In genomic region chr5:53963958-53964357, GRCh38 we compare ENCODE assay signal across 25 cellular contexts.
DNase-seq lines count a peak whose midpoint lies in the region; ATAC-seq, FAIRE-seq and TF ChIP-seq lines count a peak whose summit lies in the region.
"Had no signal": no experiment of that assay in that cellular context is flagged by ENCODE, and none has a peak within 500 bp of the region (broad histone marks: within the 10 kb centered on the region; RNA-seq: fewer than 3 reads in every experiment).

No MANE protein-coding gene starts in this region.

- H3K36me3 ChIP-seq in bronchial epithelial cell (ENCODE audit: control insufficient read depth, insufficient read depth, low read length) (no peaks in the 10 kb centered on the region), upper lobe of right lung (no peaks in the 10 kb centered on the region)
- H3K36me3 ChIP-seq: HAP-1, Peyer's patch had no signal

- intact Hi-C loops in upper lobe of right lung (cut with DNase I): no loop called here

- ATAC-seq in left lobe of liver: peak; percentile 75
- ATAC-seq in upper lobe of right lung: no peak
- no peak for ATAC-seq in GM18858 (IDR thresholded peaks at IDR 0.05; ENCODE audit: unreplicated experiment)

- H3K9me3 ChIP-seq in upper lobe of right lung: no peaks in the 10 kb centered on the region
- H3K9me3 ChIP-seq: Caco-2, HAP-1, Peyer's patch had no signal

- DNase-seq in NCI-H146 (lab: John Stamatoyannopoulos, UW) (peak; percentile 1), NCI-H146 treated with DMSO at 0.1 percent for 48 hours (lab: John Stamatoyannopoulos, UW; ENCODE audit: unreplicated experiment) (no peak), bronchial epithelial cell (ENCODE audit: low read depth) (no peak), left lobe of liver (ENCODE audit: low spot score) (no peak), NCI-H82 (lab: John Stamatoyannopoulos, UW) (no peak), upper lobe of right lung (no peak)
- no peak for DNase-seq in activated CD4-positive, CD25-positive, alpha-beta regulatory T cell (lab: John Stamatoyannopoulos, UW)
- DNase-seq: Caco-2; CD4-positive, CD25-positive, alpha-beta regulatory T cell; DMS153; Karpas-422; MM.1S; NCI-H1092; NCI-H1436 treated with DMSO at 0.1 percent for 48 hours; NCI-H2081; NCI-H2171 treated with DMSO at 0.1 percent for 48 hours; NCI-H446; NCI-H526 treated with DMSO at 0.1 percent for 48 hours; Peyer's patch; Right ventricle myocardium superior had no signal

- H3K4me1 ChIP-seq in upper lobe of right lung: no peaks in the 10 kb centered on the region
- H3K4me1 ChIP-seq: Caco-2, HAP-1, Peyer's patch had no signal

- H3K27me3 ChIP-seq in bronchial epithelial cell (ENCODE audit: control insufficient read depth, insufficient read depth, low read length): no peaks in the 10 kb centered on the region
- no peaks in the 10 kb centered on the region for H3K27me3 ChIP-seq in upper lobe of right lung
- H3K27me3 ChIP-seq: Peyer's patch had no signal

- FAIRE-seq in bronchial epithelial cell (lab: Jason Lieb, UNC): no peak

- no peak overlapping the region for H3K4me3 ChIP-seq in bronchial epithelial cell (ENCODE audit: low read depth, low read length)
- no peak overlapping the region for H3K4me3 ChIP-seq in upper lobe of right lung
- H3K4me3 ChIP-seq: HAP-1, Peyer's patch, SK-N-MC had no signal

- TF ChIP-seq CTCF in bronchial epithelial cell (IDR thresholded peaks at IDR 0.05; ENCODE audit: insufficient read depth, low read length, severe bottlenecking): peak; percentile 5
- TF ChIP-seq CTCF in upper lobe of right lung (IDR thresholded peaks at IDR 0.05): no peak

- H3K27ac ChIP-seq in upper lobe of right lung: no peak overlapping the region
- H3K27ac ChIP-seq: 22Rv1, HL-60, Peyer's patch, SK-N-MC had no signal
